In genomic region chr7:50783304-50783703, GRCh38 we compare ENCODE assay signal across 10 cellular contexts. TPM values are rescaled to one million over a fixed set of nuclear protein-coding genes. Genes with fewer than 3 reads are reported as not detected.
DNase-seq lines count a peak whose midpoint lies in the region; ATAC-seq lines count a peak whose summit lies in the region.
"Had no signal": no experiment of that assay in that cellular context is flagged by ENCODE, and none has a peak within 500 bp of the region (broad histone marks: within the 10 kb centered on the region; RNA-seq: fewer than 3 reads in every experiment).

No MANE protein-coding gene starts in this region.

- H3K9me3 Mint-ChIP-seq in activated CD8-positive, alpha-beta memory T cell treated with anti-CD3 and anti-CD28 coated beads, Interleukin-2, amount 10 ng/mL, durations not matched to agents 7 days and 5 days (ENCODE audit: low read depth) = peaks cover 2% of the 10 kb centered on the region
- no peaks in the 10 kb centered on the region for H3K9me3 Mint-ChIP-seq in activated T-helper 2 cell treated with anti-CD3 and anti-CD28 coated beads, Interferon-gamma antibody, Interleukin-2, Interleukin-4, amounts not matched to agents 10 μg/mL and 5 μg/mL and 100 μg/mL, durations not matched to agents 14 hours and 24 hours and 36 hours
- H3K9me3 Mint-ChIP-seq in stimulated activated naive B cell treated with anti-CD40 and anti-IgM and Interleukin-4, amounts not matched to agents 10 μg/mL and 1 μg/mL and 100 μg/mL, for 72 hours = peaks cover 9 to 10% of the 10 kb centered on the region in 2 donors

- H3K4me1 Mint-ChIP-seq in activated CD8-positive, alpha-beta memory T cell treated with anti-CD3 and anti-CD28 coated beads, Interleukin-2, amount 10 ng/mL, durations not matched to agents 7 days and 5 days = peaks cover 8% of the 10 kb centered on the region
- peaks cover 15% of the 10 kb centered on the region for H3K4me1 Mint-ChIP-seq in activated T-helper 2 cell treated with anti-CD3 and anti-CD28 coated beads, Interferon-gamma antibody, Interleukin-2, Interleukin-4, amounts not matched to agents 10 μg/mL and 5 μg/mL and 100 μg/mL, durations not matched to agents 14 hours and 24 hours and 36 hours (ENCODE audit: low read depth)
- peaks cover 7 to 10% of the 10 kb centered on the region in 2 donors for H3K4me1 Mint-ChIP-seq in stimulated activated naive B cell treated with anti-CD40 and anti-IgM and Interleukin-4, amounts not matched to agents 10 μg/mL and 1 μg/mL and 100 μg/mL, for 72 hours

- DNase-seq in activated CD8-positive, alpha-beta memory T cell treated with anti-CD3 and anti-CD28 coated beads, Interleukin-2, amount 10 ng/mL, durations not matched to agents 7 days and 5 days = no peak
- no peak for DNase-seq in activated CD8-positive, alpha-beta memory T cell treated with anti-CD3 and anti-CD28 coated beads, Interleukin-2, amount 50 U/mL, for 4 hours
- DNase-seq in activated T-helper 2 cell treated with anti-CD3 and anti-CD28 coated beads, Interferon-gamma antibody, Interleukin-2, Interleukin-4, amounts not matched to agents 10 μg/mL and 5 μg/mL and 100 μg/mL, durations not matched to agents 14 hours and 24 hours and 36 hours (ENCODE audit: low spot score) = no peak
- DNase-seq in stimulated activated naive B cell treated with anti-CD40 and anti-IgM and Interleukin-4, amounts not matched to agents 10 μg/mL and 1 μg/mL and 100 μg/mL, for 72 hours = no peak
- no peak for DNase-seq in stimulated activated CD4-positive, alpha-beta T cell treated with anti-CD3 and anti-CD28 coated beads, Interleukin-15, amount 100 ng/mL, for 24 hours
- DNase-seq in NCI-H2029 (lab: John Stamatoyannopoulos, UW) (no peak), NCI-H2171 (lab: John Stamatoyannopoulos, UW) (no peak)
- DNase-seq: HCEC 1CT had no signal

- ATAC-seq in activated CD8-positive, alpha-beta memory T cell treated with anti-CD3 and anti-CD28 coated beads, Interleukin-2, amount 10 ng/mL, durations not matched to agents 7 days and 5 days = no peak
- ATAC-seq in stimulated activated naive B cell treated with anti-CD40 and anti-IgM and Interleukin-4, amounts not matched to agents 10 μg/mL and 1 μg/mL and 100 μg/mL, for 72 hours (replicated peaks) = no peak

- H3K27me3 Mint-ChIP-seq in activated CD8-positive, alpha-beta memory T cell treated with anti-CD3 and anti-CD28 coated beads, Interleukin-2, amount 10 ng/mL, durations not matched to agents 7 days and 5 days = peaks cover 64% of the 10 kb centered on the region
- peaks cover 43% of the 10 kb centered on the region for H3K27me3 Mint-ChIP-seq in activated T-helper 2 cell treated with anti-CD3 and anti-CD28 coated beads, Interferon-gamma antibody, Interleukin-2, Interleukin-4, amounts not matched to agents 10 μg/mL and 5 μg/mL and 100 μg/mL, durations not matched to agents 14 hours and 24 hours and 36 hours (ENCODE audit: low read depth)
- peaks cover 47 to 59% of the 10 kb centered on the region in 2 donors for H3K27me3 Mint-ChIP-seq in stimulated activated naive B cell treated with anti-CD40 and anti-IgM and Interleukin-4, amounts not matched to agents 10 μg/mL and 1 μg/mL and 100 μg/mL, for 72 hours

- H3K27ac Mint-ChIP-seq in activated CD8-positive, alpha-beta memory T cell treated with anti-CD3 and anti-CD28 coated beads, Interleukin-2, amount 10 ng/mL, durations not matched to agents 7 days and 5 days = no peak overlapping the region
- no peak overlapping the region for H3K27ac Mint-ChIP-seq in activated T-helper 2 cell treated with anti-CD3 and anti-CD28 coated beads, Interferon-gamma antibody, Interleukin-2, Interleukin-4, amounts not matched to agents 10 μg/mL and 5 μg/mL and 100 μg/mL, durations not matched to agents 14 hours and 24 hours and 36 hours
- H3K27ac Mint-ChIP-seq in stimulated activated naive B cell treated with anti-CD40 and anti-IgM and Interleukin-4, amounts not matched to agents 10 μg/mL and 1 μg/mL and 100 μg/mL, for 72 hours = no peak overlapping the region

- CTCF ChIA-PET in activated CD8-positive, alpha-beta memory T cell treated with anti-CD3 and anti-CD28 coated beads, Interleukin-2, amount 10 ng/mL, durations not matched to agents 7 days and 5 days (lab: Charles Lee) = no interaction called here

- intact Hi-C loops in activated T-helper 2 cell treated with anti-CD3 and anti-CD28 coated beads, Interferon-gamma antibody, Interleukin-2, Interleukin-4, amounts not matched to agents 10 μg/mL and 5 μg/mL and 100 μg/mL, durations not matched to agents 14 hours and 24 hours and 36 hours (cut with micrococcal nuclease) = loop anchor here (5.0 kb wide), 1 partner anchor 284 kb away; no protein-coding TSS in a partner anchor

- no peak overlapping the region for H3K27ac ChIP-seq in iPS-18a (ENCODE audit: low read length)

- H3K4me3 Mint-ChIP-seq in activated CD8-positive, alpha-beta memory T cell treated with anti-CD3 and anti-CD28 coated beads, Interleukin-2, amount 10 ng/mL, durations not matched to agents 7 days and 5 days = peak overlapping the region; percentile 33
- peak overlapping the region; percentile 63 for H3K4me3 Mint-ChIP-seq in activated T-helper 2 cell treated with anti-CD3 and anti-CD28 coated beads, Interferon-gamma antibody, Interleukin-2, Interleukin-4, amounts not matched to agents 10 μg/mL and 5 μg/mL and 100 μg/mL, durations not matched to agents 14 hours and 24 hours and 36 hours (ENCODE audit: low read depth)
- peak overlapping the region; percentile 68 to 77 for H3K4me3 Mint-ChIP-seq in stimulated activated naive B cell treated with anti-CD40 and anti-IgM and Interleukin-4, amounts not matched to agents 10 μg/mL and 1 μg/mL and 100 μg/mL, for 72 hours

- no peaks in the 10 kb centered on the region for H3K9me3 ChIP-seq in iPS-18a (ENCODE audit: control insufficient read depth, low read depth, low read length)
- H3K9me3 ChIP-seq: uterus had no signal

- no peaks in the 10 kb centered on the region for H3K36me3 ChIP-seq in iPS-18a (ENCODE audit: control insufficient read depth, low read depth, low read length)
- H3K36me3 ChIP-seq: uterus had no signal

- peaks cover 20% of the 10 kb centered on the region for H3K4me1 ChIP-seq in iPS-18a (ENCODE audit: control insufficient read depth, low read depth, low read length)
- H3K4me1 ChIP-seq: uterus had no signal

- peak overlapping the region; percentile 46 for H3K4me3 ChIP-seq in iPS-18a (ENCODE audit: low read length)

- peaks cover 1% of the 10 kb centered on the region for H3K36me3 Mint-ChIP-seq in activated CD8-positive, alpha-beta memory T cell treated with anti-CD3 and anti-CD28 coated beads, Interleukin-2, amount 10 ng/mL, durations not matched to agents 7 days and 5 days
- no peaks in the 10 kb centered on the region for H3K36me3 Mint-ChIP-seq in activated T-helper 2 cell treated with anti-CD3 and anti-CD28 coated beads, Interferon-gamma antibody, Interleukin-2, Interleukin-4, amounts not matched to agents 10 μg/mL and 5 μg/mL and 100 μg/mL, durations not matched to agents 14 hours and 24 hours and 36 hours (ENCODE audit: low read depth)
- peaks cover 1 to 4% of the 10 kb centered on the region in 2 donors for H3K36me3 Mint-ChIP-seq in stimulated activated naive B cell treated with anti-CD40 and anti-IgM and Interleukin-4, amounts not matched to agents 10 μg/mL and 1 μg/mL and 100 μg/mL, for 72 hours

- H3K9ac ChIP-seq in iPS-18a (ENCODE audit: low read length) = peak overlapping the region; percentile 30

- peaks cover 23% of the 10 kb centered on the region for H3K27me3 ChIP-seq in iPS-18a (ENCODE audit: control insufficient read depth, insufficient read depth, low read length)
- H3K27me3 ChIP-seq: uterus had no signal

RNA-seq across cellular contexts. Expression of gene GRB10, which starts 0.6 kb away (rescaled TPM):
- 1 to 10 TPM; 3.9 TPM for total RNA-seq in activated CD8-positive, alpha-beta memory T cell treated with anti-CD3 and anti-CD28 coated beads, Interleukin-2, amount 10 ng/mL, durations not matched to agents 7 days and 5 days
- 2.3 and 2.4 TPM in 2 replicates for total RNA-seq in activated T-helper 2 cell treated with anti-CD3 and anti-CD28 coated beads, Interferon-gamma antibody, Interleukin-2, Interleukin-4, amounts not matched to agents 10 μg/mL and 5 μg/mL and 100 μg/mL, durations not matched to agents 14 hours and 24 hours and 36 hours
